In the genomic region with DNA sequence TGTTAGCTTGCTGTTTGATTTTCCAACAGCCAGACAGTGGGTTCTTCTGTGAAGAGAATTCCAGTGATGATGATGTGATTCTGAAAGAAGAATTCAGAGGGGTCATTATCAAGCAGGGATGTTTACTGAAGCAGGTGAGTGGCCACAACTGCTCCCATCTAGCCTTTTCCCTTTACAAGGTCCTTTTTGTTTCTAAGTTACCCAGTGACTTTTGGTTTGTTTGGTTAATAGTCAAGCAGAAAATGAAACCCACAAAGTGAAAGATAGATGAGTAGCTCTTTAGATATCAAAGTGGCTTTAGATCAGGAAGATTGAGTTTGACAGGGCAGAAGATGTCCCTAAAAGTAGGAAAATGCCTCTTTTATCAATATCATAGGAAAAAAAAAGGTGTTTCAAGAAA, we compare ENCODE assay signal across 1 cellular context.
A peak's percentile ranks its signal among the peaks of the same experiment; 100 is the strongest.
TF ChIP-seq lines count a peak whose summit lies in the region.

No MANE protein-coding gene starts in this region.

TF ChIP-seq in GM12878, 131 proteins besides CTCF, POLR2A, EP300 and RAD21 (continued from another document):
- TF ChIP-seq, protein P1, sequence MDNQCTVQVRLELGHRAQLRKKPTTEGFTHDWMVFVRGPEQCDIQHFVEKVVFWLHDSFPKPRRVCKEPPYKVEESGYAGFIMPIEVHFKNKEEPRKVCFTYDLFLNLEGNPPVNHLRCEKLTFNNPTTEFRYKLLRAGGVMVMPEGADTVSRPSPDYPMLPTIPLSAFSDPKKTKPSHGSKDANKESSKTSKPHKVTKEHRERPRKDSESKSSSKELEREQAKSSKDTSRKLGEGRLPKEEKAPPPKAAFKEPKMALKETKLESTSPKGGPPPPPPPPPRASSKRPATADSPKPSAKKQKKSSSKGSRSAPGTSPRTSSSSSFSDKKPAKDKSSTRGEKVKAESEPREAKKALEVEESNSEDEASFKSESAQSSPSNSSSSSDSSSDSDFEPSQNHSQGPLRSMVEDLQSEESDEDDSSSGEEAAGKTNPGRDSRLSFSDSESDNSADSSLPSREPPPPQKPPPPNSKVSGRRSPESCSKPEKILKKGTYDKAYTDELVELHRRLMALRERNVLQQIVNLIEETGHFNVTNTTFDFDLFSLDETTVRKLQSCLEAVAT (IDR thresholded peaks at IDR 0.05) = peak; percentile 23; the same call in 1 of the 2 replicates
- TF ChIP-seq, protein P2, sequence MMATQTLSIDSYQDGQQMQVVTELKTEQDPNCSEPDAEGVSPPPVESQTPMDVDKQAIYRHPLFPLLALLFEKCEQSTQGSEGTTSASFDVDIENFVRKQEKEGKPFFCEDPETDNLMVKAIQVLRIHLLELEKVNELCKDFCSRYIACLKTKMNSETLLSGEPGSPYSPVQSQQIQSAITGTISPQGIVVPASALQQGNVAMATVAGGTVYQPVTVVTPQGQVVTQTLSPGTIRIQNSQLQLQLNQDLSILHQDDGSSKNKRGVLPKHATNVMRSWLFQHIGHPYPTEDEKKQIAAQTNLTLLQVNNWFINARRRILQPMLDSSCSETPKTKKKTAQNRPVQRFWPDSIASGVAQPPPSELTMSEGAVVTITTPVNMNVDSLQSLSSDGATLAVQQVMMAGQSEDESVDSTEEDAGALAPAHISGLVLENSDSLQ (IDR thresholded peaks at IDR 0.05) = no peak
- TF ChIP-seq TCF7 (IDR thresholded peaks at IDR 0.05; ENCODE audit: borderline replicate concordance) (peak; percentile 70; the same call in 1 of the 2 replicates), SREBF2 (IDR thresholded peaks at IDR 0.05; ENCODE audit: low read length) (no peak), RUNX3 (IDR thresholded peaks at IDR 0.05; ENCODE audit: low read length) (peak; percentile 58; the same call in 1 of the 2 replicates), ASH2L (IDR thresholded peaks at IDR 0.05; ENCODE audit: borderline replicate concordance, low read depth) (no peak), RCOR1 (conservative IDR thresholded peaks at IDR 0.05; ENCODE audit: low read depth, low read length) (0 out of 2 replicates have a peak, but pooled peaks have one; percentile 6), NFIC (IDR thresholded peaks at IDR 0.05; ENCODE audit: low read depth, low read length) (peak; percentile 69), JUNB (IDR thresholded peaks at IDR 0.05) (peak; percentile 61; the same call in 1 of the 2 replicates), SMC3 (IDR thresholded peaks at IDR 0.05; ENCODE audit: borderline replicate concordance, low read length) (no peak), FOXM1 (IDR thresholded peaks at IDR 0.05; ENCODE audit: low read depth, low read length) (peak; percentile 61; the same call in 1 of the 2 replicates), NR2C1 (IDR thresholded peaks at IDR 0.05) (no peak), NR2F1 (conservative IDR thresholded peaks at IDR 0.05) (no peak)
- TF ChIP-seq, protein P3, sequence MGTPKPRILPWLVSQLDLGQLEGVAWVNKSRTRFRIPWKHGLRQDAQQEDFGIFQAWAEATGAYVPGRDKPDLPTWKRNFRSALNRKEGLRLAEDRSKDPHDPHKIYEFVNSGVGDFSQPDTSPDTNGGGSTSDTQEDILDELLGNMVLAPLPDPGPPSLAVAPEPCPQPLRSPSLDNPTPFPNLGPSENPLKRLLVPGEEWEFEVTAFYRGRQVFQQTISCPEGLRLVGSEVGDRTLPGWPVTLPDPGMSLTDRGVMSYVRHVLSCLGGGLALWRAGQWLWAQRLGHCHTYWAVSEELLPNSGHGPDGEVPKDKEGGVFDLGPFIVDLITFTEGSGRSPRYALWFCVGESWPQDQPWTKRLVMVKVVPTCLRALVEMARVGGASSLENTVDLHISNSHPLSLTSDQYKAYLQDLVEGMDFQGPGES (IDR thresholded peaks at IDR 0.05) = no peak
- TF ChIP-seq, protein P4, sequence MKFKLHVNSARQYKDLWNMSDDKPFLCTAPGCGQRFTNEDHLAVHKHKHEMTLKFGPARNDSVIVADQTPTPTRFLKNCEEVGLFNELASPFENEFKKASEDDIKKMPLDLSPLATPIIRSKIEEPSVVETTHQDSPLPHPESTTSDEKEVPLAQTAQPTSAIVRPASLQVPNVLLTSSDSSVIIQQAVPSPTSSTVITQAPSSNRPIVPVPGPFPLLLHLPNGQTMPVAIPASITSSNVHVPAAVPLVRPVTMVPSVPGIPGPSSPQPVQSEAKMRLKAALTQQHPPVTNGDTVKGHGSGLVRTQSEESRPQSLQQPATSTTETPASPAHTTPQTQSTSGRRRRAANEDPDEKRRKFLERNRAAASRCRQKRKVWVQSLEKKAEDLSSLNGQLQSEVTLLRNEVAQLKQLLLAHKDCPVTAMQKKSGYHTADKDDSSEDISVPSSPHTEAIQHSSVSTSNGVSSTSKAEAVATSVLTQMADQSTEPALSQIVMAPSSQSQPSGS (IDR thresholded peaks at IDR 0.05; ENCODE audit: low read length) = peak; percentile 41; the same call in 1 of the 2 replicates
- TF ChIP-seq, protein P5, sequence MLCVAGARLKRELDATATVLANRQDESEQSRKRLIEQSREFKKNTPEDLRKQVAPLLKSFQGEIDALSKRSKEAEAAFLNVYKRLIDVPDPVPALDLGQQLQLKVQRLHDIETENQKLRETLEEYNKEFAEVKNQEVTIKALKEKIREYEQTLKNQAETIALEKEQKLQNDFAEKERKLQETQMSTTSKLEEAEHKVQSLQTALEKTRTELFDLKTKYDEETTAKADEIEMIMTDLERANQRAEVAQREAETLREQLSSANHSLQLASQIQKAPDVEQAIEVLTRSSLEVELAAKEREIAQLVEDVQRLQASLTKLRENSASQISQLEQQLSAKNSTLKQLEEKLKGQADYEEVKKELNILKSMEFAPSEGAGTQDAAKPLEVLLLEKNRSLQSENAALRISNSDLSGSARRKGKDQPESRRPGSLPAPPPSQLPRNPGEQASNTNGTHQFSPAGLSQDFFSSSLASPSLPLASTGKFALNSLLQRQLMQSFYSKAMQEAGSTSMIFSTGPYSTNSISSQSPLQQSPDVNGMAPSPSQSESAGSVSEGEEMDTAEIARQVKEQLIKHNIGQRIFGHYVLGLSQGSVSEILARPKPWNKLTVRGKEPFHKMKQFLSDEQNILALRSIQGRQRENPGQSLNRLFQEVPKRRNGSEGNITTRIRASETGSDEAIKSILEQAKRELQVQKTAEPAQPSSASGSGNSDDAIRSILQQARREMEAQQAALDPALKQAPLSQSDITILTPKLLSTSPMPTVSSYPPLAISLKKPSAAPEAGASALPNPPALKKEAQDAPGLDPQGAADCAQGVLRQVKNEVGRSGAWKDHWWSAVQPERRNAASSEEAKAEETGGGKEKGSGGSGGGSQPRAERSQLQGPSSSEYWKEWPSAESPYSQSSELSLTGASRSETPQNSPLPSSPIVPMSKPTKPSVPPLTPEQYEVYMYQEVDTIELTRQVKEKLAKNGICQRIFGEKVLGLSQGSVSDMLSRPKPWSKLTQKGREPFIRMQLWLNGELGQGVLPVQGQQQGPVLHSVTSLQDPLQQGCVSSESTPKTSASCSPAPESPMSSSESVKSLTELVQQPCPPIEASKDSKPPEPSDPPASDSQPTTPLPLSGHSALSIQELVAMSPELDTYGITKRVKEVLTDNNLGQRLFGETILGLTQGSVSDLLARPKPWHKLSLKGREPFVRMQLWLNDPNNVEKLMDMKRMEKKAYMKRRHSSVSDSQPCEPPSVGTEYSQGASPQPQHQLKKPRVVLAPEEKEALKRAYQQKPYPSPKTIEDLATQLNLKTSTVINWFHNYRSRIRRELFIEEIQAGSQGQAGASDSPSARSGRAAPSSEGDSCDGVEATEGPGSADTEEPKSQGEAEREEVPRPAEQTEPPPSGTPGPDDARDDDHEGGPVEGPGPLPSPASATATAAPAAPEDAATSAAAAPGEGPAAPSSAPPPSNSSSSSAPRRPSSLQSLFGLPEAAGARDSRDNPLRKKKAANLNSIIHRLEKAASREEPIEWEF (IDR thresholded peaks at IDR 0.05; ENCODE audit: insufficient replicate concordance, low read depth, low read length) = peak; percentile 42
- TF ChIP-seq, protein P6, sequence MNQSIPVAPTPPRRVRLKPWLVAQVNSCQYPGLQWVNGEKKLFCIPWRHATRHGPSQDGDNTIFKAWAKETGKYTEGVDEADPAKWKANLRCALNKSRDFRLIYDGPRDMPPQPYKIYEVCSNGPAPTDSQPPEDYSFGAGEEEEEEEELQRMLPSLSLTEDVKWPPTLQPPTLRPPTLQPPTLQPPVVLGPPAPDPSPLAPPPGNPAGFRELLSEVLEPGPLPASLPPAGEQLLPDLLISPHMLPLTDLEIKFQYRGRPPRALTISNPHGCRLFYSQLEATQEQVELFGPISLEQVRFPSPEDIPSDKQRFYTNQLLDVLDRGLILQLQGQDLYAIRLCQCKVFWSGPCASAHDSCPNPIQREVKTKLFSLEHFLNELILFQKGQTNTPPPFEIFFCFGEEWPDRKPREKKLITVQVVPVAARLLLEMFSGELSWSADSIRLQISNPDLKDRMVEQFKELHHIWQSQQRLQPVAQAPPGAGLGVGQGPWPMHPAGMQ (IDR thresholded peaks at IDR 0.05; ENCODE audit: borderline replicate concordance) = no peak
